In the genomic region with DNA sequence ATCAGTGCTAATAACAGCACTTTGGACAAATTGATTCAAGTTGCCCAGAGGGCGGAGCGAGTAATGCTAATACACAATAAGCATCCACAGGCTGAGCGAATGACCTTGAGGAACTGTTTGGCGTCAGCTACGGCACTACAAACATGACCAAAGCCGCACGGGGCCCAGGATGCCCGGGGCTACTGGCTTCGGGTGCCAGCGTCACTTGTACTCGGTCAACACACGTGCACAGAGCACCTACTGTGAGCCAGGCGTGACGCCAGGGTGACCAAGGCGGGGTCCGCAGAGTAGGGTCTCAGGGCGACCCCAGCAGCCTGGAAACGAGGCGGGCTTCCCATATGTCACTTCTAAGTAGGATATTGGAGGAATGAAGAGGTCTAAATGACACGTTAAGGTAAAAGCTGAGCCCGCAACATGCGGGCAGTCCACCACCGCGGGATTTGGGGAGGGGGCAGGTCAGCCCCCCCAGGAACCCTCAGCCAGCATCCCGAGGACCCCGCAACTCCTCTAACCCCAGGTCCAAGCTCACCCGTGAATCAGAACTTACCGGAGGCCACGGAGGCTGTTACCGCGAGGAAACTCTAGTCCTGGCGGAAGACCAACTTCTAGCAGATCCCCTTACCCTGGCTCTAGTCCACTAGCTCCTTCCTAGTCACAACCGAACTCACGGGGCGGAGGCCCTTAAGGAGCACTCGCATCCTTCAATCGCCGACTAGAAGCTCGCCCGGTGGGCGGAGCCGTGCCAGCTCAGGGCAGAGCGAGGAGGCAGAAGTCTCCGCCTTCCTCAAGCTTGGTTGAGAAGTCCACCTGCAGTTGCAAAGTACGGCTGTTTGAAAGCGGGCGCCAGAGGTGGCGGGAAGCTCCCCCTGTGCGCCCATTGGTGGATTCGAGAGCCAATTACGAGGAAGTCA, we compare ENCODE assay signal across 8 cellular contexts. TPM values are rescaled to one million over a fixed set of nuclear protein-coding genes. Genes with fewer than 3 reads are reported as not detected.
A peak's percentile ranks its signal among the peaks of the same experiment; 100 is the strongest.
DNase-seq lines count a peak whose midpoint lies in the region; ATAC-seq and TF ChIP-seq lines count a peak whose summit lies in the region.

A gene with protein sequence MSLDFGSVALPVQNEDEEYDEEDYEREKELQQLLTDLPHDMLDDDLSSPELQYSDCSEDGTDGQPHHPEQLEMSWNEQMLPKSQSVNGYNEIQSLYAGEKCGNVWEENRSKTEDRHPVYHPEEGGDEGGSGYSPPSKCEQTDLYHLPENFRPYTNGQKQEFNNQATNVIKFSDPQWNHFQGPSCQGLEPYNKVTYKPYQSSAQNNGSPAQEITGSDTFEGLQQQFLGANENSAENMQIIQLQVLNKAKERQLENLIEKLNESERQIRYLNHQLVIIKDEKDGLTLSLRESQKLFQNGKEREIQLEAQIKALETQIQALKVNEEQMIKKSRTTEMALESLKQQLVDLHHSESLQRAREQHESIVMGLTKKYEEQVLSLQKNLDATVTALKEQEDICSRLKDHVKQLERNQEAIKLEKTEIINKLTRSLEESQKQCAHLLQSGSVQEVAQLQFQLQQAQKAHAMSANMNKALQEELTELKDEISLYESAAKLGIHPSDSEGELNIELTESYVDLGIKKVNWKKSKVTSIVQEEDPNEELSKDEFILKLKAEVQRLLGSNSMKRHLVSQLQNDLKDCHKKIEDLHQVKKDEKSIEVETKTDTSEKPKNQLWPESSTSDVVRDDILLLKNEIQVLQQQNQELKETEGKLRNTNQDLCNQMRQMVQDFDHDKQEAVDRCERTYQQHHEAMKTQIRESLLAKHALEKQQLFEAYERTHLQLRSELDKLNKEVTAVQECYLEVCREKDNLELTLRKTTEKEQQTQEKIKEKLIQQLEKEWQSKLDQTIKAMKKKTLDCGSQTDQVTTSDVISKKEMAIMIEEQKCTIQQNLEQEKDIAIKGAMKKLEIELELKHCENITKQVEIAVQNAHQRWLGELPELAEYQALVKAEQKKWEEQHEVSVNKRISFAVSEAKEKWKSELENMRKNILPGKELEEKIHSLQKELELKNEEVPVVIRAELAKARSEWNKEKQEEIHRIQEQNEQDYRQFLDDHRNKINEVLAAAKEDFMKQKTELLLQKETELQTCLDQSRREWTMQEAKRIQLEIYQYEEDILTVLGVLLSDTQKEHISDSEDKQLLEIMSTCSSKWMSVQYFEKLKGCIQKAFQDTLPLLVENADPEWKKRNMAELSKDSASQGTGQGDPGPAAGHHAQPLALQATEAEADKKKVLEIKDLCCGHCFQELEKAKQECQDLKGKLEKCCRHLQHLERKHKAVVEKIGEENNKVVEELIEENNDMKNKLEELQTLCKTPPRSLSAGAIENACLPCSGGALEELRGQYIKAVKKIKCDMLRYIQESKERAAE (N-terminal part only) (minus strand): TSS at position 656 of the 911 bp plus-strand sequence. CDS start 5,420 bp downstream, outside the sequence.

- H3K4me1 Mint-ChIP-seq in activated CD8-positive, alpha-beta T cell treated with anti-CD3 and anti-CD28 coated beads, Interleukin-2, amount 10 ng/mL, durations not matched to agents 7 days and 5 days (ENCODE audit: low read depth) = peaks cover 35% of the 10 kb centered on the region

- POLR2A ChIA-PET in activated CD8-positive, alpha-beta T cell treated with anti-CD3 and anti-CD28 coated beads, Interleukin-2, amount 10 ng/mL, durations not matched to agents 7 days and 5 days (lab: Charles Lee) = interaction anchor here (0.7 to 1.7 kb wide), 10 partner anchors 9 to 1544 kb away, joined by 3 to 16 read pairs (median 3); a partner anchor contains a TSS

- peak; percentile 99 for DNase-seq in COLO668 (lab: John Stamatoyannopoulos, UW; ENCODE audit: unreplicated experiment)
- peak; percentile 88 for DNase-seq in GM20000 (ENCODE audit: low spot score)
- DNase-seq in HS-5 (ENCODE audit: low read depth) = peak; percentile 96
- peak; percentile 94 for DNase-seq in NK-92 (lab: John Stamatoyannopoulos, UW; ENCODE audit: unreplicated experiment)
- peak; percentile 100 for DNase-seq in activated CD8-positive, alpha-beta T cell treated with anti-CD3 and anti-CD28 coated beads, Interleukin-2, amount 10 ng/mL, durations not matched to agents 7 days and 5 days
- DNase-seq in effector CD4-positive, alpha-beta T cell = peak; percentile 99
- DNase-seq in lung (ENCODE audit: low spot score) = peak; percentile 98
- peak; percentile 95 to 98 (median 97) for DNase-seq in stimulated activated CD4-positive, alpha-beta T cell treated with anti-CD3 and anti-CD28 coated beads, TNF-alpha, amount 100 ng/mL, for 24 hours (ENCODE audit: low read depth in 3 of 3)

- H3K36me3 ChIP-seq in lung (ENCODE audit: control insufficient read depth in 2 of 2, insufficient read depth in 2 of 2, low read length in 2 of 2) = no peaks in the 10 kb centered on the region

- H3K36me3 Mint-ChIP-seq in activated CD8-positive, alpha-beta T cell treated with anti-CD3 and anti-CD28 coated beads, Interleukin-2, amount 10 ng/mL, durations not matched to agents 7 days and 5 days (ENCODE audit: low read depth) = peaks cover 19% of the 10 kb centered on the region

- H3K27me3 Mint-ChIP-seq in activated CD8-positive, alpha-beta T cell treated with anti-CD3 and anti-CD28 coated beads, Interleukin-2, amount 10 ng/mL, durations not matched to agents 7 days and 5 days (ENCODE audit: low read depth) = peaks cover 17% of the 10 kb centered on the region

- peak within 1 kb of the TSS; percentile 78 for H3K4me3 ChIP-seq in lung

- H3K27ac Mint-ChIP-seq in activated CD8-positive, alpha-beta T cell treated with anti-CD3 and anti-CD28 coated beads, Interleukin-2, amount 10 ng/mL, durations not matched to agents 7 days and 5 days = peak within 1 kb of the TSS; percentile 96

- no peaks in the 10 kb centered on the region for H3K27me3 ChIP-seq in lung (ENCODE audit: control insufficient read depth, insufficient read depth)

- H3K9me3 ChIP-seq in lung (ENCODE audit: control insufficient read depth in 2 of 2, insufficient read depth in 1 of 2, low read length in 1 of 2) = no peaks in the 10 kb centered on the region

- peaks cover 0 to 3% of the 10 kb centered on the region in 2 donors for H3K4me1 ChIP-seq in lung (ENCODE audit: control insufficient read depth in 2 of 2, insufficient read depth in 2 of 2, low read length in 2 of 2)

- CTCF ChIA-PET in activated CD8-positive, alpha-beta T cell treated with anti-CD3 and anti-CD28 coated beads, Interleukin-2, amount 10 ng/mL, durations not matched to agents 7 days and 5 days (lab: Charles Lee) = interaction anchor here (0.7 to 2.9 kb wide), 11 partner anchors 9 to 477 kb away, joined by 3 to 17 read pairs (median 4); a partner anchor contains a TSS

- H3K27ac ChIP-seq in lung (ENCODE audit: low read depth in 1 of 2, low read length in 1 of 2) = no peak within 1 kb of the TSS

- 1% methylated on average over 48 to 51 of the region's 51 CpGs for WGBS in lung, 2 donors

- H3K4me3 Mint-ChIP-seq in activated CD8-positive, alpha-beta T cell treated with anti-CD3 and anti-CD28 coated beads, Interleukin-2, amount 10 ng/mL, durations not matched to agents 7 days and 5 days = peak within 1 kb of the TSS; percentile 95

- TF ChIP-seq CTCF in GM20000 (IDR thresholded peaks at IDR 0.05; ENCODE audit: extremely low read depth, missing control alignments) = no peak
- TF ChIP-seq CTCF in lung (IDR thresholded peaks at IDR 0.05; ENCODE audit: control extremely low read depth, extremely low read depth) = no peak

- H3K9me3 Mint-ChIP-seq in activated CD8-positive, alpha-beta T cell treated with anti-CD3 and anti-CD28 coated beads, Interleukin-2, amount 10 ng/mL, durations not matched to agents 7 days and 5 days (ENCODE audit: insufficient read depth) = no peaks in the 10 kb centered on the region

- peak; percentile 97 for ATAC-seq in activated CD8-positive, alpha-beta T cell treated with anti-CD3 and anti-CD28 coated beads, Interleukin-2, amount 10 ng/mL, durations not matched to agents 7 days and 5 days
- peak; percentile 97 for ATAC-seq in lung (ENCODE audit: insufficient read depth, low FRiP score)

RNA-seq across cellular contexts. Expression of the gene that starts here (rescaled TPM):
- 10 to 100 TPM; 39.6 to 40.0 TPM for total RNA-seq in activated CD8-positive, alpha-beta T cell treated with anti-CD3 and anti-CD28 coated beads, Interleukin-2, amount 10 ng/mL, durations not matched to agents 7 days and 5 days
- total RNA-seq in lung = 10 to 100 TPM in 1 of 2 donors, 1 to 10 TPM in 1; 4.5 to 15.4 TPM
- 1 to 10 TPM in 1 of 2 donors, under 1 TPM in 1; 0.86 to 1.4 TPM for polyA plus RNA-seq in lung
